27 cellular contexts compared by ENCODE assay signal in the genomic region with DNA sequence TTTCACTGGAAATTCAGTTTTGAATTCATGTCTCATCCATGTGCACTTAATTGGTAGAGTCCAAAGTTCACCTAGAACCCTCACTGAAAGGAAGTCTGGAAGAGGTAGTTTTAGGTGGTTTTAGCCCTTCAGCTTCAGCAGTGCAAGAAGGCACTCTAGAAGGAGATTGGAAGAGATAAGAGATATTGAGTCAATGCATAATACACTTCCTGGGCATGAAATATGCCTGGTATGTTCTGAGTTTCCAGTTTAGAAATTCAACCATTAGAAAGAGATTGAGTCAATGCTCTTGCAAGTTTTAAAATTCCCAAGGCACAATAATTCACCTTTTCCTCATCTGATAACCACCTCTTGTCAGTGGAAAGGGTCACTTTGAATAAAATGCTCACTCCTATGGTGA.
DNase-seq lines count a peak whose midpoint lies in the region; ATAC-seq and TF ChIP-seq lines count a peak whose summit lies in the region.
"Had no signal": no experiment of that assay in that cellular context is flagged by ENCODE, and none has a peak within 500 bp of the region (broad histone marks: within the 10 kb centered on the region; RNA-seq: fewer than 3 reads in every experiment).

No MANE protein-coding gene starts in this region.

- H4K91ac ChIP-seq in mesenchymal stem cell (ENCODE audit: low read length) = no peak overlapping the region

- H3K4me2 ChIP-seq in mesenchymal stem cell (ENCODE audit: low read length, poor library complexity, severe bottlenecking) = no peak overlapping the region

- no peak overlapping the region for H2AK5ac ChIP-seq in mesenchymal stem cell (ENCODE audit: low read length, severe bottlenecking)

- H3K27ac ChIP-seq in mesenchymal stem cell (ENCODE audit: low read length, poor library complexity, severe bottlenecking) = no peak overlapping the region
- H3K27ac ChIP-seq: ascending aorta, tibial artery, WERI-Rb-1 had no signal

- no peak overlapping the region for H4K8ac ChIP-seq in mesenchymal stem cell (ENCODE audit: low read length)

- H3K4me3 ChIP-seq in choroid plexus epithelial cell (ENCODE audit: low read depth, low read length) = no peak overlapping the region
- H3K4me3 ChIP-seq in mesenchymal stem cell (ENCODE audit: insufficient read depth in 1 of 2, low read depth in 1 of 2, low read length in 2 of 2) = no peak overlapping the region
- H3K4me3 ChIP-seq: ascending aorta, MG63, tibial artery had no signal

- no peaks in the 10 kb centered on the region for H3K79me1 ChIP-seq in mesenchymal stem cell (replicated peaks; ENCODE audit: low read length, poor library complexity, severe bottlenecking)

- H3K9me3 ChIP-seq in mesenchymal stem cell (ENCODE audit: control insufficient read depth, low read length) = peaks cover 11% of the 10 kb centered on the region
- H3K9me3 ChIP-seq: ascending aorta, BE2C, MG63, tibial artery had no signal

- no peak overlapping the region for H2BK120ac ChIP-seq in mesenchymal stem cell (ENCODE audit: low read depth, low read length)

- H3K4ac ChIP-seq in mesenchymal stem cell (ENCODE audit: low read depth in 1 of 2, low read length in 2 of 2) = no peak overlapping the region

- TF ChIP-seq CTCF in choroid plexus epithelial cell (conservative IDR thresholded peaks at IDR 0.05; ENCODE audit: low read depth, low read length) = no peak

- H2AFZ ChIP-seq in mesenchymal stem cell (ENCODE audit: low read depth, low read length) = no peak overlapping the region

- peak; percentile 36 for DNase-seq in GF-D8 (lab: John Stamatoyannopoulos, UW)
- peak; percentile 21 for DNase-seq in choroid plexus epithelial cell (ENCODE audit: low read depth)
- DNase-seq in mesenchymal stem cell = peak; percentile 3
- DNase-seq in activated naive CD4-positive, alpha-beta T cell treated with anti-CD3 and anti-CD28 coated beads, Interleukin-2, amount 50 U/mL, for 16 hours = no peak
- no peak for DNase-seq in stimulated activated CD4-positive, alpha-beta T cell treated with anti-CD3 and anti-CD28 coated beads, Interleukin-1b, Interleukin-23, amount 100 ng/mL, for 48 hours
- DNase-seq: activated CD4-positive, alpha-beta T cell treated with anti-CD3 and anti-CD28 coated beads for 4 hours; activated CD8-positive, alpha-beta T cell treated with anti-CD3 and anti-CD28 coated beads, Interleukin-2, amount 10 ng/mL, durations not matched to agents 7 days and 5 days; BE2C; CD8-positive, alpha-beta T cell; hypothalamus; mesendoderm; MG63; NCI-H1417; NCI-H2081; NCI-H2227 treated with DMSO at 0.1 percent for 48 hours; SHP77 treated with DMSO at 0.1 percent for 48 hours; stimulated activated CD4-positive, alpha-beta T cell treated with anti-CD3 and anti-CD28 coated beads, Interleukin-12 subunit alpha, Interleukin-12 subunit beta, amount 100 ng/mL, for 4 hours; stimulated activated CD4-positive, alpha-beta T cell treated with anti-CD3 and anti-CD28 coated beads, Interleukin-4, amount 100 ng/mL, for 1 hour; SW 1271; tibial artery; WERI-Rb-1 had no signal

- no peak overlapping the region for H2BK12ac ChIP-seq in mesenchymal stem cell (ENCODE audit: low read length in 2 of 2)

- no peak overlapping the region for H3K14ac ChIP-seq in mesenchymal stem cell (ENCODE audit: low read length in 2 of 2)

- H2BK5ac ChIP-seq in mesenchymal stem cell (ENCODE audit: low read depth, low read length, poor library complexity, severe bottlenecking) = no peak overlapping the region

- no peak overlapping the region for H2BK15ac ChIP-seq in mesenchymal stem cell (ENCODE audit: low read depth, poor library complexity, severe bottlenecking)

- no peaks in the 10 kb centered on the region for H3K4me1 ChIP-seq in mesenchymal stem cell (ENCODE audit: control insufficient read depth, insufficient read depth, low read depth, low read length)
- H3K4me1 ChIP-seq: ascending aorta, tibial artery had no signal

- ATAC-seq in SK-N-SH treated with all-trans-retinoic acid at 6 μM for 48 hours (peak; percentile 91), GM21723 (IDR thresholded peaks at IDR 0.05; ENCODE audit: unreplicated experiment) (no peak), GM19463 (IDR thresholded peaks at IDR 0.05; ENCODE audit: unreplicated experiment) (no peak)
- ATAC-seq: activated CD8-positive, alpha-beta T cell treated with anti-CD3 and anti-CD28 coated beads, Interleukin-2, amount 10 ng/mL, durations not matched to agents 7 days and 5 days; CD8-positive, alpha-beta T cell; Panc1; sciatic nerve had no signal

- H3K27me3 ChIP-seq in mesenchymal stem cell (ENCODE audit: control insufficient read depth in 1 of 2, insufficient read depth in 1 of 2, low read length in 2 of 2) = no peaks in the 10 kb centered on the region
- H3K27me3 ChIP-seq: ascending aorta, BE2C, MG63, tibial artery had no signal

- no peak overlapping the region for H3K18ac ChIP-seq in mesenchymal stem cell (ENCODE audit: low read depth in 1 of 2, low read length in 2 of 2)

- H3K23ac ChIP-seq in mesenchymal stem cell (ENCODE audit: low read length in 2 of 2) = no peak overlapping the region

- no peak overlapping the region for H3K9ac ChIP-seq in mesenchymal stem cell (ENCODE audit: low read length)

- no peaks in the 10 kb centered on the region for H3K36me3 ChIP-seq in mesenchymal stem cell (ENCODE audit: control insufficient read depth in 1 of 2, insufficient read depth in 2 of 2, low read depth in 1 of 2, low read length in 2 of 2)
- H3K36me3 ChIP-seq: ascending aorta, BE2C, tibial artery, WERI-Rb-1 had no signal

TF ChIP-seq in SK-N-SH treated with all-trans-retinoic acid at 6 μM for 48 hours, 23 proteins besides CTCF, POLR2A, EP300 and RAD21:
- peak; percentile 85 for TF ChIP-seq ZFP3 (CRISPR knock-in tag; IDR thresholded peaks at IDR 0.05)
- no peak for TF ChIP-seq GLIS3 (CRISPR knock-in tag; IDR thresholded peaks at IDR 0.05)
- TF ChIP-seq, protein P1, sequence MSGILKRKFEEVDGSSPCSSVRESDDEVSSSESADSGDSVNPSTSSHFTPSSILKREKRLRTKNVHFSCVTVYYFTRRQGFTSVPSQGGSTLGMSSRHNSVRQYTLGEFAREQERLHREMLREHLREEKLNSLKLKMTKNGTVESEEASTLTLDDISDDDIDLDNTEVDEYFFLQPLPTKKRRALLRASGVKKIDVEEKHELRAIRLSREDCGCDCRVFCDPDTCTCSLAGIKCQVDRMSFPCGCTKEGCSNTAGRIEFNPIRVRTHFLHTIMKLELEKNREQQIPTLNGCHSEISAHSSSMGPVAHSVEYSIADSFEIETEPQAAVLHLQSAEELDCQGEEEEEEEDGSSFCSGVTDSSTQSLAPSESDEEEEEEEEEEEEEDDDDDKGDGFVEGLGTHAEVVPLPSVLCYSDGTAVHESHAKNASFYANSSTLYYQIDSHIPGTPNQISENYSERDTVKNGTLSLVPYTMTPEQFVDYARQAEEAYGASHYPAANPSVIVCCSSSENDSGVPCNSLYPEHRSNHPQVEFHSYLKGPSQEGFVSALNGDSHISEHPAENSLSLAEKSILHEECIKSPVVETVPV (CRISPR knock-in tag; IDR thresholded peaks at IDR 0.05) = no peak
- peak; percentile 85 for TF ChIP-seq ISL1 (CRISPR knock-in tag; IDR thresholded peaks at IDR 0.05)
- TF ChIP-seq OSR1 (CRISPR knock-in tag; IDR thresholded peaks at IDR 0.05) = no peak
- no peak for TF ChIP-seq ZFP30 (CRISPR knock-in tag; IDR thresholded peaks at IDR 0.05)
- TF ChIP-seq BACH2 (CRISPR knock-in tag; IDR thresholded peaks at IDR 0.05; ENCODE audit: borderline replicate concordance) = no peak

Comparison
In these comparisons a context has a peak if more than half of its experiments do, and no peak if none do; other contexts are left out.
1. DNase-seq: peak in GF-D8 (single experiment), choroid plexus epithelial cell (single experiment) and mesenchymal stem cell (single experiment); none in activated naive CD4-positive, alpha-beta T cell treated with anti-CD3 and anti-CD28 coated beads, Interleukin-2, amount 50 U/mL, for 16 hours (single experiment) and stimulated activated CD4-positive, alpha-beta T cell treated with anti-CD3 and anti-CD28 coated beads, Interleukin-1b, Interleukin-23, amount 100 ng/mL, for 48 hours (single experiment).